ENCODE assay signal across 11 cellular contexts in the genomic region with DNA sequence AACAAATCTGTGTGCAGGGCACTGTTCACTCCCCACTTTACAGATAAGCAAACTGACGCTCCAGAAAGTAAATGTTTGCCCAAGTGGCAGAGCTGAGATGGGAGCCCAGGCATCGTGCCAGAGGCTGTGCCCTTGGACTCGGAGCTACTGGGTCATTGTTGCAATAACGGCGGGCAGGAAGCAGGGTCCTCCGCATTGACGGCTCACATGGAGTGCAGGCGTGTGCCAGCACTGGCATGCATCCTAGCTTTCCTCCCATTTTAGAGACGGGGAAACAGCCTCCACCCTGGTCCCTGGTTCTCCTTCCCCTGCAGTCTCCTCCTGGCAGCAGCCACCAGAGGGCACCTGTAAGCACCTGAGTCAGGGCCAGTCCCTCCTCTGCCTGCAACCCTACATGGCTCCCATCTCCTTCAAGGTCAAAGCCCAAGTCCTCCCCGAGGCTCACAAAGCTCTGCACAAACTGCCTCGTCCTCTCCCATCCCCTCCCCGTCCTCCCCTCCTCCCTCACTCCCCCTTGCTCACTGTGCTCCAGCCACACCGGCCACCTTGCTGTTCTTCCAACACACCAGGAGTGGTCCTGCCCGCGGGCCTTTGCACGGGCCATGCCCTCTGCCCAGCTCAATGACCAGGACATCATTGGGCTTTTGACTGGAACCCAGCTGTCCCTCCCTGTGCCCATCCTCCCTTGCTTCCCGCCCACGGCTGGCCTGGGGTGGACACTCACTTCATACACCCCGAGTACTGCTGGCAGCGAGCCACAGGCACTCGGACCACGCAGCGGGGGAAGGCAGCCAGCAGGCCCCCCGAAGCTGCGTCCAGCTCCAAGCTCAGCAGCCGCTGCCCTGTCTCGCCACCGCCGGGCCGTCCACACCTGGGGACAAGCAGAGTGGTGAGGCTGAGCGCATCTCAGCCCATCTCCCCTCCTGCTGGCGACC. TPM values are rescaled to one million over a fixed set of nuclear protein-coding genes. Genes with fewer than 3 reads are reported as not detected.
DNase-seq lines count a peak whose midpoint lies in the region; TF ChIP-seq lines count a peak whose summit lies in the region.
"Had no signal": no experiment of that assay in that cellular context is flagged by ENCODE, and none has a peak within 500 bp of the region (broad histone marks: within the 10 kb centered on the region; RNA-seq: fewer than 3 reads in every experiment).

No MANE protein-coding gene starts in this region.

- H3K9me3 Mint-ChIP-seq in osteocyte (ENCODE audit: unreplicated experiment) (no peaks in the 10 kb centered on the region), immature natural killer cell (no peaks in the 10 kb centered on the region)

- H3K4me3 ChIP-seq in cardiac fibroblast (replicated peaks in 1 of 2; ENCODE audit: low read depth in 2 of 2, low read length in 2 of 2) = no peak overlapping the region

- DNase-seq in NOMO-1 treated with DMSO at 0.1 percent for 48 hours (lab: John Stamatoyannopoulos, UW; ENCODE audit: unreplicated experiment) = peak; percentile 34
- DNase-seq in NOMO-1 treated with dmso at 0.1 percent for 144 hours (lab: John Stamatoyannopoulos, UW; ENCODE audit: unreplicated experiment) = no peak
- peak; percentile 48 for DNase-seq in NAMALWA (ENCODE audit: low spot score)
- DNase-seq in cardiac fibroblast (ENCODE audit: low read depth in 2 of 2) = peak; percentile 29 to 39
- DNase-seq in osteocyte (ENCODE audit: extremely low spot score, unreplicated experiment) = no peak
- no peak for DNase-seq in cerebellum (ENCODE audit: low spot score)
- no peak for DNase-seq in immature natural killer cell
- DNase-seq in GOT3 (lab: John Stamatoyannopoulos, UW) = no peak
- DNase-seq: amniotic stem cell, mesenchymal stem cell had no signal

- no peaks in the 10 kb centered on the region for H3K27me3 Mint-ChIP-seq in osteocyte (ENCODE audit: unreplicated experiment)
- peaks cover 0 to 5% (median 2%) of the 10 kb centered on the region in 3 donors for H3K27me3 Mint-ChIP-seq in immature natural killer cell (ENCODE audit: low read depth in 3 of 3)

- no peaks in the 10 kb centered on the region for H3K36me3 Mint-ChIP-seq in osteocyte (ENCODE audit: unreplicated experiment)
- H3K36me3 Mint-ChIP-seq in immature natural killer cell = no peaks in the 10 kb centered on the region
- H3K36me3 Mint-ChIP-seq: CD4-positive, CD25-positive, alpha-beta regulatory T cell had no signal

- H3K4me3 Mint-ChIP-seq in osteocyte (ENCODE audit: unreplicated experiment) (no peak overlapping the region), immature natural killer cell (no peak overlapping the region)
- H3K4me3 Mint-ChIP-seq: CD4-positive, CD25-positive, alpha-beta regulatory T cell had no signal

- TF ChIP-seq CTCF in cardiac fibroblast (IDR thresholded peaks at IDR 0.05; ENCODE audit: low read depth, low read length) = peak; percentile 47
- TF ChIP-seq CTCF in osteocyte (IDR thresholded peaks at IDR 0.05) = peak; percentile 34

- H3K4me1 Mint-ChIP-seq in osteocyte (ENCODE audit: unreplicated experiment) = no peaks in the 10 kb centered on the region
- no peaks in the 10 kb centered on the region for H3K4me1 Mint-ChIP-seq in immature natural killer cell
- H3K4me1 Mint-ChIP-seq: CD4-positive, CD25-positive, alpha-beta regulatory T cell had no signal

- H3K27ac Mint-ChIP-seq in osteocyte (ENCODE audit: unreplicated experiment) = no peak overlapping the region
- no peak overlapping the region for H3K27ac Mint-ChIP-seq in immature natural killer cell

RNA-seq across cellular contexts. Expression of a gene that starts 7.7 kb away (rescaled TPM):
- not detected in 2 replicates for total RNA-seq in osteocyte
- total RNA-seq in cerebellum = 1.2 TPM
- not detected for polyA plus RNA-seq in immature natural killer cell

RNA-seq across cellular contexts. Expression of a gene that starts 11.9 kb away (rescaled TPM):
- total RNA-seq in osteocyte (5.8 and 6.2 TPM in 2 replicates), cerebellum (21.4 TPM)
- polyA plus RNA-seq in immature natural killer cell = not detected
- total RNA-seq: CD4-positive, CD25-positive, alpha-beta regulatory T cell had no signal
- polyA plus RNA-seq: CD4-positive, CD25-positive, alpha-beta regulatory T cell had no signal

RNA-seq across cellular contexts. Expression of a gene that starts 12.5 kb away (rescaled TPM):
- total RNA-seq in osteocyte = not detected in 2 replicates
- 2.3 TPM for total RNA-seq in cerebellum
- not detected for polyA plus RNA-seq in immature natural killer cell
- total RNA-seq: CD4-positive, CD25-positive, alpha-beta regulatory T cell had no signal

RNA-seq across cellular contexts. Expression of a gene that starts 29.3 kb away (rescaled TPM):
- not detected in 2 replicates for total RNA-seq in osteocyte
- total RNA-seq in cerebellum = 0.73 TPM
- polyA plus RNA-seq in immature natural killer cell = under 1 TPM in 2 of 3 donors, not detected in 1; 0.03 to 0.20 TPM
- total RNA-seq: CD4-positive, CD25-positive, alpha-beta regulatory T cell had no signal

Comparison
In these comparisons a context has a peak if more than half of its experiments do, and no peak if none do; other contexts are left out.
1. DNase-seq: peak in NOMO-1 treated with DMSO at 0.1 percent for 48 hours (single experiment), NAMALWA (single experiment) and cardiac fibroblast (2 of 2); none in NOMO-1 treated with dmso at 0.1 percent for 144 hours (single experiment), osteocyte (single experiment), cerebellum (single experiment), immature natural killer cell (0 of 3) and GOT3 (single experiment).